Comparison of ENCODE assay signal across 8 cellular contexts in the genomic region with DNA sequence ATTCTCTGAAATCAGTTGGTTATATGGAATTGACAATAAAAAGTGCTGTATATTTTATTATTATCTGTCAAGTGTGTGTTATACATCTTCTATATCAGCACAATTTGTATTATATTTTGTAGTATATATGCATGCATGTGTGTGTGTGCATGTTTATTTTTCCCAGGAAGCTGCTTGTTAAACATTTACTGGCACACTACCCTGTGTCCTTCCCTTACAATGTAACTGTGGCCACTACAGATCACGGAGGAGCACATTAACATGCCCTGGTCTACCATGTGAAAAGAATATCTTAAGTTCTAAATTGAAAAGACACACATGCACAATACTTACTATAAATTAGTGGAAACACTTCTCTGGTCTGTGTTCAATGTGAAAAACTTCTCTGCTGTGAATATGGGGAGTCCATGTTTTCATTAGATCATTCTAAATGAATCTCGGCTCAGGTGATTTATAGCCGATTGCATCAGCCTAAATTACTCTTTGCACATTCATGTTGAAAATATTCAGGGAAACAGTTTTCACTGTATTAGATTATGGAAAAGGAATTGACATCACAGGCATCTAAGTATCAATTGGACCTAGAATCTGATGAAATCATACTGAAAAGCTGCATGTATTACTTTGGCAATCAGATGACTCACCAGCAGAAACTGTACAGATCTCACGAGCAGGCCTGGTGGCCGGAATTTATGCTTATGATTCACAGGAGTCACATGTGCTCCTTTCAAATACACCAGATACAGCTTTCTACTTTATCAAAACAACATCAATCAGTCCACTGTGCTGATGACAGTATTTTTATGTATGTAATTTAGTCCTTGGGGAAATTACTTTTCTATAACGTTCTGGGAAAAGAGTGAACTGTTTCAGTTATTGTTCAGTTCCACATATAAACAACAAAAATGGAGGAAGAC. TPM values are rescaled to one million over a fixed set of nuclear protein-coding genes. Genes with fewer than 3 reads are reported as not detected.
DNase-seq lines count a peak whose midpoint lies in the region.

No MANE protein-coding gene starts in this region.

- H3K4me1 Mint-ChIP-seq in activated CD4-positive, alpha-beta memory T cell treated with anti-CD3 and anti-CD28 coated beads for 36 hours (ENCODE audit: low read depth), result no peaks in the 10 kb centered on the region

- no peaks in the 10 kb centered on the region for H3K27me3 ChIP-seq in MG63

- H3K27me3 Mint-ChIP-seq in activated CD4-positive, alpha-beta memory T cell treated with anti-CD3 and anti-CD28 coated beads for 36 hours, result no peaks in the 10 kb centered on the region

- peaks cover 30% of the 10 kb centered on the region for H3K9me3 Mint-ChIP-seq in activated CD4-positive, alpha-beta memory T cell treated with anti-CD3 and anti-CD28 coated beads for 36 hours

- H3K36me3 ChIP-seq in MG63, result peaks cover 29% of the 10 kb centered on the region

- peaks cover 18% of the 10 kb centered on the region for H3K9me3 ChIP-seq in MG63

- POLR2A ChIA-PET in activated CD4-positive, alpha-beta memory T cell treated with anti-CD3 and anti-CD28 coated beads for 36 hours (lab: Charles Lee), result no interaction called here

- H3K36me3 Mint-ChIP-seq in activated CD4-positive, alpha-beta memory T cell treated with anti-CD3 and anti-CD28 coated beads for 36 hours, result no peaks in the 10 kb centered on the region

- CTCF ChIA-PET in activated CD4-positive, alpha-beta memory T cell treated with anti-CD3 and anti-CD28 coated beads for 36 hours (lab: Charles Lee), result no interaction called here

- intact Hi-C loops in activated CD4-positive, alpha-beta memory T cell treated with anti-CD3 and anti-CD28 coated beads for 36 hours (cut with micrococcal nuclease), result no loop called here

- H3K27ac Mint-ChIP-seq in activated CD4-positive, alpha-beta memory T cell treated with anti-CD3 and anti-CD28 coated beads for 36 hours, result no peak overlapping the region

- peak; percentile 96 for DNase-seq in Daoy (ENCODE audit: low read depth)
- DNase-seq in MG63, result peak; percentile 100
- DNase-seq in SW 1271 (lab: John Stamatoyannopoulos, UW), result peak; percentile 80 to 87
- peak; percentile 97 for DNase-seq in foreskin melanocyte
- DNase-seq in pulmonary artery endothelial cell (ENCODE audit: low read depth, low spot score), result peak; percentile 96
- no peak for DNase-seq in ecto neural progenitor cell (ENCODE audit: low spot score)
- DNase-seq in GOT3 (lab: John Stamatoyannopoulos, UW), result no peak
- no peak for DNase-seq in activated CD4-positive, alpha-beta memory T cell treated with anti-CD3 and anti-CD28 coated beads for 36 hours

- peak overlapping the region; percentile 19 for H3K4me3 ChIP-seq in MG63

- H3K4me3 Mint-ChIP-seq in activated CD4-positive, alpha-beta memory T cell treated with anti-CD3 and anti-CD28 coated beads for 36 hours, result no peak overlapping the region

RNA-seq across cellular contexts. Expression of a gene that starts 39.4 kb away (rescaled TPM):
- 2.0 and 2.4 TPM in 2 replicates for total RNA-seq in Daoy (2014; rRNA removed; shearing (Covaris generic))
- total RNA-seq in MG63 (2014; rRNA removed; shearing (Covaris generic); ENCODE audit: low replicate concordance), result 67.0 and 69.9 TPM in 2 replicates
- 2.8 and 3.3 TPM in 2 replicates for total RNA-seq in pulmonary artery endothelial cell
- total RNA-seq in activated CD4-positive, alpha-beta memory T cell treated with anti-CD3 and anti-CD28 coated beads for 36 hours, result not detected

Comparison
In these comparisons a context has a peak if more than half of its experiments do, and no peak if none do; other contexts are left out.
1. DNase-seq: peak in Daoy (single experiment), MG63 (single experiment), SW 1271 (2 of 2), foreskin melanocyte (single experiment) and pulmonary artery endothelial cell (single experiment); none in ecto neural progenitor cell (single experiment), GOT3 (single experiment) and activated CD4-positive, alpha-beta memory T cell treated with anti-CD3 and anti-CD28 coated beads for 36 hours (single experiment).
2. RNA of a gene that starts 39.4 kb away (total RNA-seq): 67.0 to 69.9 TPM in MG63; 2.8 to 3.3 TPM in pulmonary artery endothelial cell, 2.0 to 2.4 TPM in Daoy and not detected in activated CD4-positive, alpha-beta memory T cell treated with anti-CD3 and anti-CD28 coated beads for 36 hours; every median in the first group is over 10 times any median in the second.